1 cellular context compared by ENCODE assay signal in the genomic region with DNA sequence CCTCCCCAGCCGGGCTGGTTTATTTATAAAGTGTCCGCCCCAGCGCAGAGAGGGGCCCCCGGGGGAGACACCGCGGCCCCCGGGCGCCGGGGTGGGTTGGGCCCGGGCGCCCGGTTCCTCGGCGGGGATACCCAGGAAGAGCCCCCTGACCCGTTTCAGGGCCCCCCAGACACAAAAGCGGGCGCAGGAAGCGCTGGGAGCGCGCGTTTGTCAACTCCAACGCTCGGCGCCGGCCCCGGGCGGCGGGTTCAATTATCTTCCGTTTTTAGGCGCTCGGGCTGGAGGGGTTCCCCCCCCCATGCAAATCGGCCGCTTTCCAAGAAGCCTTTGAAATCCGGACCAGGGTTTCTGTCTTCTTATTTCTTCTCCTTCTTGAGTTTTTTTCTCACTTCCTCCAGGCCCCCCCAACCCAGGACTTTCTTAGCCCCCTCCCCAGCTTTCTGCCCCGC.
TF ChIP-seq lines count a peak whose summit lies in the region.

No MANE protein-coding gene starts in this region.

TF ChIP-seq in HepG2, 621 proteins besides CTCF, POLR2A, EP300 and RAD21:
- TF ChIP-seq ERF (CRISPR knock-in tag; IDR thresholded peaks at IDR 0.05), result no peak
- peak; percentile 20 for TF ChIP-seq ASH2L (IDR thresholded peaks at IDR 0.05; ENCODE audit: insufficient read length, low read depth, low read length)
- TF ChIP-seq, protein P1, sequence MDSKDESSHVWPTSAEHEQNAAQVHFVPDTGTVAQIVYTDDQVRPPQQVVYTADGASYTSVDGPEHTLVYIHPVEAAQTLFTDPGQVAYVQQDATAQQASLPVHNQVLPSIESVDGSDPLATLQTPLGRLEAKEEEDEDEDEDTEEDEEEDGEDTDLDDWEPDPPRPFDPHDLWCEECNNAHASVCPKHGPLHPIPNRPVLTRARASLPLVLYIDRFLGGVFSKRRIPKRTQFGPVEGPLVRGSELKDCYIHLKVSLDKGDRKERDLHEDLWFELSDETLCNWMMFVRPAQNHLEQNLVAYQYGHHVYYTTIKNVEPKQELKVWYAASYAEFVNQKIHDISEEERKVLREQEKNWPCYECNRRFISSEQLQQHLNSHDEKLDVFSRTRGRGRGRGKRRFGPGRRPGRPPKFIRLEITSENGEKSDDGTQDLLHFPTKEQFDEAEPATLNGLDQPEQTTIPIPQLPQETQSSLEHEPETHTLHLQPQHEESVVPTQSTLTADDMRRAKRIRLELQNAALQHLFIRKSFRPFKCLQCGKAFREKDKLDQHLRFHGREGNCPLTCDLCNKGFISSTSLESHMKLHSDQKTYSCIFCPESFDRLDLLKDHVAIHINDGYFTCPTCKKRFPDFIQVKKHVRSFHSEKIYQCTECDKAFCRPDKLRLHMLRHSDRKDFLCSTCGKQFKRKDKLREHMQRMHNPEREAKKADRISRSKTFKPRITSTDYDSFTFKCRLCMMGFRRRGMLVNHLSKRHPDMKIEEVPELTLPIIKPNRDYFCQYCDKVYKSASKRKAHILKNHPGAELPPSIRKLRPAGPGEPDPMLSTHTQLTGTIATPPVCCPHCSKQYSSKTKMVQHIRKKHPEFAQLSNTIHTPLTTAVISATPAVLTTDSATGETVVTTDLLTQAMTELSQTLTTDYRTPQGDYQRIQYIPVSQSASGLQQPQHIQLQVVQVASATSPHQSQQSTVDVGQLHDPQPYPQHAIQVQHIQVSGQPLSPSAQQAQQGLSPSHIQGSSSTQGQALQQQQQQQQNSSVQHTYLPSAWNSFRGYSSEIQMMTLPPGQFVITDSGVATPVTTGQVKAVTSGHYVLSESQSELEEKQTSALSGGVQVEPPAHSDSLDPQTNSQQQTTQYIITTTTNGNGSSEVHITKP (CRISPR knock-in tag; IDR thresholded peaks at IDR 0.05; ENCODE audit: low read depth), result peak; percentile 16; the same call in 1 of the 2 replicates
- TF ChIP-seq HNRNPK (IDR thresholded peaks at IDR 0.05; ENCODE audit: low read depth, low read length, poor library complexity, severe bottlenecking), result peak; percentile 29
- TF ChIP-seq ZNF256 (CRISPR knock-in tag; conservative IDR thresholded peaks at IDR 0.05), result no peak
- peak; percentile 72 for TF ChIP-seq HNRNPLL (IDR thresholded peaks at IDR 0.05; ENCODE audit: low read depth, low read length, poor library complexity, severe bottlenecking)
- no peak for TF ChIP-seq ZSCAN21 (CRISPR knock-in tag; IDR thresholded peaks at IDR 0.05; ENCODE audit: borderline replicate concordance)
- TF ChIP-seq HMGA1 (CRISPR knock-in tag; conservative IDR thresholded peaks at IDR 0.05), result no peak
- no peak for TF ChIP-seq ZNF430 (CRISPR knock-in tag; IDR thresholded peaks at IDR 0.05)
- peak; percentile 96 for TF ChIP-seq AGO2 (optimal IDR thresholded peaks at IDR 0.05; ENCODE audit: low read depth, low read length)
- TF ChIP-seq RBFOX2 (IDR thresholded peaks at IDR 0.05; ENCODE audit: low read depth, low read length), result peak; percentile 90
- TF ChIP-seq ZSCAN30 (CRISPR knock-in tag; IDR thresholded peaks at IDR 0.05), result 0 out of 2 replicates have a peak, but pooled peaks have one; percentile 37
- TF ChIP-seq GABPB1 (CRISPR knock-in tag; IDR thresholded peaks at IDR 0.05), result 0 out of 2 replicates have a peak, but pooled peaks have one; percentile 27
- TF ChIP-seq PHF21A (CRISPR knock-in tag; IDR thresholded peaks at IDR 0.05), result peak; percentile 12; the same call in 1 of the 2 replicates
- TF ChIP-seq, protein P2, sequence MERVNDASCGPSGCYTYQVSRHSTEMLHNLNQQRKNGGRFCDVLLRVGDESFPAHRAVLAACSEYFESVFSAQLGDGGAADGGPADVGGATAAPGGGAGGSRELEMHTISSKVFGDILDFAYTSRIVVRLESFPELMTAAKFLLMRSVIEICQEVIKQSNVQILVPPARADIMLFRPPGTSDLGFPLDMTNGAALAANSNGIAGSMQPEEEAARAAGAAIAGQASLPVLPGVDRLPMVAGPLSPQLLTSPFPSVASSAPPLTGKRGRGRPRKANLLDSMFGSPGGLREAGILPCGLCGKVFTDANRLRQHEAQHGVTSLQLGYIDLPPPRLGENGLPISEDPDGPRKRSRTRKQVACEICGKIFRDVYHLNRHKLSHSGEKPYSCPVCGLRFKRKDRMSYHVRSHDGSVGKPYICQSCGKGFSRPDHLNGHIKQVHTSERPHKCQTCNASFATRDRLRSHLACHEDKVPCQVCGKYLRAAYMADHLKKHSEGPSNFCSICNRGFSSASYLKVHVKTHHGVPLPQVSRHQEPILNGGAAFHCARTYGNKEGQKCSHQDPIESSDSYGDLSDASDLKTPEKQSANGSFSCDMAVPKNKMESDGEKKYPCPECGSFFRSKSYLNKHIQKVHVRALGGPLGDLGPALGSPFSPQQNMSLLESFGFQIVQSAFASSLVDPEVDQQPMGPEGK (CRISPR knock-in tag; IDR thresholded peaks at IDR 0.05), result peak; percentile 31; the same call in 1 of the 2 replicates
- peak; percentile 72 for TF ChIP-seq SRSF1 (optimal IDR thresholded peaks at IDR 0.05; ENCODE audit: low read depth, low read length)
- TF ChIP-seq, protein P3, sequence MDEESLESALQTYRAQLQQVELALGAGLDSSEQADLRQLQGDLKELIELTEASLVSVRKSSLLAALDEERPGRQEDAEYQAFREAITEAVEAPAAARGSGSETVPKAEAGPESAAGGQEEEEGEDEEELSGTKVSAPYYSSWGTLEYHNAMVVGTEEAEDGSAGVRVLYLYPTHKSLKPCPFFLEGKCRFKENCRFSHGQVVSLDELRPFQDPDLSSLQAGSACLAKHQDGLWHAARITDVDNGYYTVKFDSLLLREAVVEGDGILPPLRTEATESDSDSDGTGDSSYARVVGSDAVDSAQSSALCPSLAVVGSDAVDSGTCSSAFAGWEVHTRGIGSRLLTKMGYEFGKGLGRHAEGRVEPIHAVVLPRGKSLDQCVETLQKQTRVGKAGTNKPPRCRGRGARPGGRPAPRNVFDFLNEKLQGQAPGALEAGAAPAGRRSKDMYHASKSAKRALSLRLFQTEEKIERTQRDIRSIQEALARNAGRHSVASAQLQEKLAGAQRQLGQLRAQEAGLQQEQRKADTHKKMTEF (CRISPR knock-in tag; IDR thresholded peaks at IDR 0.05), result peak; percentile 29; the same call in 1 of the 2 replicates
